In genomic region chr13:77374786-77375185, GRCh38 we compare ENCODE assay signal across 1 cellular context.
TF ChIP-seq lines count a peak whose summit lies in the region.

No MANE protein-coding gene starts in this region.

TF ChIP-seq in GM23338, 12 proteins besides CTCF, POLR2A, EP300 and RAD21 (continued from another document):
- no peak for TF ChIP-seq ZNF462 (CRISPR knock-in tag; IDR thresholded peaks at IDR 0.05)
- no peak for TF ChIP-seq POLR2AphosphoS5 (IDR thresholded peaks at IDR 0.05; ENCODE audit: low read depth)
- TF ChIP-seq STAT1 (IDR thresholded peaks at IDR 0.05; ENCODE audit: unreplicated experiment): no peak
- TF ChIP-seq CREB1 (CRISPR knock-in tag; IDR thresholded peaks at IDR 0.05; ENCODE audit: low read depth): no peak
- TF ChIP-seq EZH2phosphoT487 (IDR thresholded peaks at IDR 0.05; ENCODE audit: unreplicated experiment): no peak
- TF ChIP-seq ZNF114 (CRISPR knock-in tag; IDR thresholded peaks at IDR 0.05): no peak
- no peak for TF ChIP-seq EZH2 (IDR thresholded peaks at IDR 0.05; ENCODE audit: low read depth, unreplicated experiment)
TF ChIP-seq in GM23338: peak in this region for 0.
